ENCODE assay signal across 18 cellular contexts in the genomic region with DNA sequence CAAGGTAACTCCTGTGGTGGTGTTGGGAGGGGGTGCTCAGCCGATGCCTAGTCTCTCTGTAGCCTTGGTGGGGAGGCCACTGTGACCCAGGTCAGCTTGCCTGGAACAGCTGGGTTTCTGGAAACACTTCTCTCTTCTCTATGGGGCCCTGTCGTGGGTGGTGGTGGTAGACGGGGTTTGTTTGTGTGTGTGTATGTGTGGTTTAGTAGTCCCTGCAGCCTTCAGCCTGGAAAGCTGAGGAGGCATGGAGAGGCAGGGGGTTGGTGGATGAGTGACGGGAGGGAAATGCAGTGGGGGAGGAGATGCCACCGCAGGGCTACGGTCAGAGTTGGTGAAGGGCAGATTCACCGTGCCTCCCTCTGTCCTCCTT. TPM values are rescaled to one million over a fixed set of nuclear protein-coding genes. Genes with fewer than 3 reads are reported as not detected.
"Had no signal": no experiment of that assay in that cellular context is flagged by ENCODE, and none has a peak within 500 bp of the region (broad histone marks: within the 10 kb centered on the region; RNA-seq: fewer than 3 reads in every experiment).

No MANE protein-coding gene starts in this region.

- H3K36me3 Mint-ChIP-seq: naive thymus-derived CD8-positive, alpha-beta T cell; neural progenitor cell had no signal

- H2AFZ ChIP-seq: neural progenitor cell had no signal

- H3K27me3 ChIP-seq: dorsolateral prefrontal cortex, heart left ventricle, neural progenitor cell had no signal

- H3K9me3 Mint-ChIP-seq: naive thymus-derived CD8-positive, alpha-beta T cell; neural progenitor cell had no signal

- H3K4me3 ChIP-seq: dorsolateral prefrontal cortex, heart left ventricle, mucosa of descending colon, neural progenitor cell, skin epidermis had no signal

- H3K4me3 Mint-ChIP-seq: naive thymus-derived CD8-positive, alpha-beta T cell; neural progenitor cell had no signal

- DNase-seq: cortex of kidney; effector memory CD4-positive, alpha-beta T cell; hippocampal formation; kidney glomerular epithelial cell; naive thymus-derived CD8-positive, alpha-beta T cell; stimulated activated CD4-positive, alpha-beta T cell treated with anti-CD3 and anti-CD28 coated beads, Interleukin-2, amount 100 ng/mL, for 48 hours; stimulated activated naive CD4-positive, alpha-beta T cell treated with Interleukin-2 at 50 U/mL for 16 hours; trophoblast cell had no signal

- H3K36me3 ChIP-seq: heart left ventricle, neural progenitor cell had no signal

- ATAC-seq: esophagus mucosa; heart left ventricle; mucosa of descending colon; naive thymus-derived CD8-positive, alpha-beta T cell; sciatic nerve had no signal

- H3K9ac ChIP-seq: neural progenitor cell had no signal

- H3K4me1 Mint-ChIP-seq: naive thymus-derived CD8-positive, alpha-beta T cell had no signal

- H3K27ac ChIP-seq: dorsolateral prefrontal cortex, heart left ventricle, neural progenitor cell, skin epidermis had no signal

- H3K9me3 ChIP-seq: heart left ventricle, mucosa of descending colon had no signal

- H3K4me2 ChIP-seq: neural progenitor cell had no signal

- FAIRE-seq: endometrium, frontal cortex, urothelium cell line had no signal

RNA-seq across cellular contexts. Expression of a gene that starts 9.2 kb away (rescaled TPM):
- polyA plus RNA-seq: naive thymus-derived CD8-positive, alpha-beta T cell had no signal
